In genomic region chr6:110890288-110890687, GRCh38 we compare ENCODE assay signal across 16 cellular contexts.
"Had no signal": no experiment of that assay in that cellular context is flagged by ENCODE, and none has a peak within 500 bp of the region (broad histone marks: within the 10 kb centered on the region; RNA-seq: fewer than 3 reads in every experiment).

No MANE protein-coding gene starts in this region.

- H3K27ac Mint-ChIP-seq: nephron had no signal

- H3K4me3 Mint-ChIP-seq: endodermal cell, naive B cell, nephron had no signal

- H3K27me3 Mint-ChIP-seq: naive B cell had no signal

- DNase-seq: colonic mucosa; dermis blood vessel endothelial cell; endodermal cell; erythroblast; foreskin keratinocyte; left colon; mesendoderm; naive B cell; sigmoid colon; stimulated activated CD4-positive, alpha-beta T cell treated with anti-CD3 and anti-CD28 coated beads, Interleukin-2, amount 100 ng/mL, for 24 hours; stimulated activated CD4-positive, alpha-beta T cell treated with anti-CD3 and anti-CD28 coated beads, Interleukin-4, amount 100 ng/mL, for 4 hours; stimulated activated naive CD4-positive, alpha-beta T cell; thyroid gland; upper lobe of left lung; uterus had no signal

- H3K4me1 Mint-ChIP-seq: endodermal cell, nephron had no signal

- ATAC-seq: foreskin keratinocyte, left colon had no signal

- H3K9me3 Mint-ChIP-seq: endodermal cell, naive B cell, nephron had no signal
